ENCODE assay signal across 29 cellular contexts in the genomic region with DNA sequence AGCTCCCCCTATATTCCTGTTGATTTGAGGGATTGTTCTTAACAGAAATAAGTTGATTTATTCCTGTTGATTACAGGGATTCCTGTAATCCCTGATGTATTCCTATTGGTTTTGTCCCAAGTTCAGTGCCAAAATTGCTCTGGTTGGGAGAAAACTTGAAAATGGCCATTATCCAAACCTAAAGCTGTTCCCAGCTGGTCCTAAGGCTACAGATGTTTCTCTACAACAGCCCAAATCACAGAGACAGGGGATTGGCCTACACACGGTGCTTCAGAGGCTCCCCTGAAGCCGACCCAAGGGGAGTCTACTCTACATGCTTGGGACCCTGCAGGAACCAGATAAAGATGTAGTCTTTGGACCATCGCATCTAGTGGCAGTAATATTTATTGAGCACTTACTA.
"Had no signal": no experiment of that assay in that cellular context is flagged by ENCODE, and none has a peak within 500 bp of the region (broad histone marks: within the 10 kb centered on the region; RNA-seq: fewer than 3 reads in every experiment).

No MANE protein-coding gene starts in this region.

- H3K27ac Mint-ChIP-seq: effector memory CD8-positive, alpha-beta T cell; naive B cell had no signal

- H3K36me3 Mint-ChIP-seq: mesothelial cell of epicardium, naive B cell had no signal

- H3K27me3 ChIP-seq: gastrocnemius medialis, right lobe of liver, stomach, thyroid gland had no signal

- H3K4me3 Mint-ChIP-seq: effector memory CD8-positive, alpha-beta T cell; mesothelial cell of epicardium; naive B cell; nephron progenitor cell had no signal

- H3K27ac ChIP-seq: psoas muscle, stomach, thyroid gland had no signal

- DNase-seq: caudate nucleus; cerebellar nuclear complex; cortex of kidney; effector memory CD8-positive, alpha-beta T cell; erythroblast; foreskin fibroblast; gastrocnemius medialis; head of caudate nucleus; hippocampal formation; islet precursor cell; kidney glomerular epithelial cell; mesenchymal stem cell; naive B cell; nephron progenitor cell; nucleus accumbens; posterior cingulate gyrus; psoas muscle; right lobe of liver; small intestine; stimulated activated CD4-positive, alpha-beta T cell treated with anti-CD3 and anti-CD28 coated beads, Interleukin-12 subunit alpha, Interleukin-12 subunit beta, amount 100 ng/mL, for 4 hours; stimulated activated CD4-positive, alpha-beta T cell treated with anti-CD3 and anti-CD28 coated beads, Interleukin-1b, Interleukin-23, amount 100 ng/mL, for 48 hours; stimulated activated CD4-positive, alpha-beta T cell treated with anti-CD3 and anti-CD28 coated beads, Interleukin-4, amount 100 ng/mL, for 1 hour; stimulated activated CD8-positive, alpha-beta memory T cell treated with anti-CD3 and anti-CD28 coated beads, Interleukin-4, amount 100 ng/mL, for 48 hours; stimulated activated naive CD4-positive, alpha-beta T cell treated with Interleukin-2 at 50 U/mL for 16 hours; stomach; thyroid gland; trophoblast cell had no signal

- ATAC-seq: effector memory CD8-positive, alpha-beta T cell; gastrocnemius medialis; mucosa of descending colon; psoas muscle had no signal

- H3K9me3 ChIP-seq: gastrocnemius medialis, mucosa of descending colon, psoas muscle, right lobe of liver, stomach, thyroid gland had no signal

- H3K9me3 Mint-ChIP-seq: effector memory CD8-positive, alpha-beta T cell; mesothelial cell of epicardium; naive B cell had no signal

- H3K36me3 ChIP-seq: gastrocnemius medialis, right lobe of liver, stomach, thyroid gland had no signal

- H3K4me1 ChIP-seq: psoas muscle, right lobe of liver, thyroid gland had no signal

- H3K4me3 ChIP-seq: gastrocnemius medialis, mucosa of descending colon, psoas muscle, right lobe of liver, stomach, thyroid gland had no signal

- H3K4me1 Mint-ChIP-seq: naive B cell had no signal
